Comparison of ENCODE assay signal across 21 cellular contexts in the genomic region with DNA sequence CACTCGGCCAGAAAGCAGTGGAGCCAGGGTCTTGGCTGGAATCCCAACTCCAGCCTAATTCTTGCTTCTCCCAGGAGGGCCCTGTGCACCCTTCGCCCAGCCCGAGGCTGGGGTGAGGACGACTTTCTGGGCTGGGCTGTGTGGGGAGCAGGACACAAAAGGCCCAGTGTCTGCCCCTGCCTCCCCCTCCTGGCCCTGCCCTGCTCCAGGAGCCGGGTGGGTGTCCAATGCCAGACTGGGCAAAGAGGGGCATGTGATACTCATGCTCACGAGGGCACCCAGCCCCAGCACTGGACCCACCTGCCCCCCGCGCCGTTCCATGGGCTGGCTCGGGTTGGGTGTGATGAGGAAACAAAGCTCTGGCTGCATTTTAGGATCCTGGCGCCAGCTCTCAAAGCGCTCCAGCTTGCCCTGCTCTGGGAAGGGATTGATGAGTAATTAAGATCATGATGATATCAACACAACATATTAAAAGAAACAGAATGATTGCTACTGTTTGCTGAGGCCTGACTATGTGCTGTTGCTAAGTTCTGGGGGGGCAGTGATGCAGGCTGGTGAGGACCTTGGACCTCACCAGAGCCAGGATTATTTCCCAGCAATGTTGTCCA. TPM values are rescaled to one million over a fixed set of nuclear protein-coding genes. Genes with fewer than 3 reads are reported as not detected.
A peak's percentile ranks its signal among the peaks of the same experiment; 100 is the strongest.
DNase-seq lines count a peak whose midpoint lies in the region; ATAC-seq and TF ChIP-seq lines count a peak whose summit lies in the region.
"Had no signal": no experiment of that assay in that cellular context is flagged by ENCODE, and none has a peak within 500 bp of the region (broad histone marks: within the 10 kb centered on the region; RNA-seq: fewer than 3 reads in every experiment).

No MANE protein-coding gene starts in this region.

- no peak overlapping the region for H2BK12ac ChIP-seq in neuronal stem cell (ENCODE audit: low read length)

- H2BK15ac ChIP-seq in neuronal stem cell (ENCODE audit: low read length) = peak overlapping the region; percentile 30

- no peak overlapping the region for H2AK5ac ChIP-seq in neuronal stem cell (ENCODE audit: low read depth, low read length)

- no CpG with 5 or more reads among the region's 12 CpGs for WGBS in neuronal stem cell (ENCODE audit: extremely low coverage in 2 of 2, insufficient read length in 2 of 2, insufficient replicate concordance in 1 of 2), 2 donors

- no peak overlapping the region for H4K8ac ChIP-seq in neuronal stem cell (ENCODE audit: low read depth, low read length)

- no peak overlapping the region for H3K14ac ChIP-seq in neuronal stem cell (ENCODE audit: low read length)

- H2BK120ac ChIP-seq in neuronal stem cell (ENCODE audit: low read depth, low read length) = no peak overlapping the region

- no peak for ATAC-seq in HG02938 (IDR thresholded peaks at IDR 0.05; ENCODE audit: unreplicated experiment)
- ATAC-seq in GM18861 (IDR thresholded peaks at IDR 0.05; ENCODE audit: unreplicated experiment) = no peak
- ATAC-seq: left lung had no signal

- H3K18ac ChIP-seq in neuronal stem cell (ENCODE audit: low read length) = peak overlapping the region; percentile 11

- H3K4me2 ChIP-seq in neuronal stem cell (ENCODE audit: insufficient read depth, low read length, poor library complexity, severe bottlenecking) = no peak overlapping the region

- no peaks in the 10 kb centered on the region for H3K36me3 ChIP-seq in neuronal stem cell (replicated peaks in 1 of 2; ENCODE audit: control insufficient read depth in 2 of 2, insufficient read depth in 2 of 2, low read length in 2 of 2)
- H3K36me3 ChIP-seq: BE2C, left lung, neural progenitor cell, Peyer's patch, tibial nerve had no signal

- H3K4me3 ChIP-seq in coronary artery (peak overlapping the region; percentile 15), neuronal stem cell (ENCODE audit: low read length in 2 of 2) (no peak overlapping the region)
- H3K4me3 ChIP-seq: left lung, neural progenitor cell, SK-N-MC, tibial nerve had no signal

- H3K4ac ChIP-seq in neuronal stem cell (ENCODE audit: low read length) = no peak overlapping the region

- H3K9ac ChIP-seq in neuronal stem cell (ENCODE audit: low read depth, low read length, poor library complexity) = no peak overlapping the region
- H3K9ac ChIP-seq: neural progenitor cell had no signal

- DNase-seq in NCI-H1092 treated with DMSO at 0.1 percent for 48 hours (lab: John Stamatoyannopoulos, UW) (peak; percentile 46), NCI-H1092 (lab: John Stamatoyannopoulos, UW) (no peak), COLO829 (ENCODE audit: low spot score) (peak; percentile 93), coronary artery (ENCODE audit: low spot score) (no peak), neuronal stem cell (ENCODE audit: low spot score) (no peak), NCI-H2227 (lab: John Stamatoyannopoulos, UW; ENCODE audit: unreplicated experiment) (no peak)
- DNase-seq: activated CD4-positive, alpha-beta T cell treated with anti-CD3 and anti-CD28 coated beads, Interleukin-2, amount 50 U/mL, for 1 hour; BE2C; GDM1; hippocampal formation; left lung; NCI-H1930; Peyer's patch; stimulated activated CD4-positive, alpha-beta T cell treated with anti-CD3 and anti-CD28 coated beads, Interleukin-4, amount 100 ng/mL, for 1 hour had no signal

- H3K27me3 ChIP-seq in neuronal stem cell (ENCODE audit: control insufficient read depth in 3 of 3, insufficient read depth in 3 of 3, low read depth in 1 of 3, low read length in 3 of 3) = peaks cover 0 to 89% (median 0%) of the 10 kb centered on the region in 3 experiments

- H3K23ac ChIP-seq in neuronal stem cell (ENCODE audit: low read depth, low read length, poor library complexity) = no peak overlapping the region

- TF ChIP-seq CTCF in coronary artery (IDR thresholded peaks at IDR 0.05) = no peak

- H4K91ac ChIP-seq in neuronal stem cell (ENCODE audit: low read depth, low read length, poor library complexity) = no peak overlapping the region

- H2AFZ ChIP-seq in neuronal stem cell (ENCODE audit: low read length) = no peak overlapping the region
- H2AFZ ChIP-seq: neural progenitor cell had no signal

- no peak overlapping the region for H2BK5ac ChIP-seq in neuronal stem cell (ENCODE audit: low read length)

- no peaks in the 10 kb centered on the region for H3K79me1 ChIP-seq in neuronal stem cell (ENCODE audit: low read depth, low read length)

- H3K27ac ChIP-seq in coronary artery (no peak overlapping the region), neuronal stem cell (replicated peaks; ENCODE audit: low read length) (no peak overlapping the region)
- H3K27ac ChIP-seq: epithelial cell of prostate, left lung, neural progenitor cell, Peyer's patch, SK-N-MC, tibial nerve had no signal

- no peaks in the 10 kb centered on the region for H3K9me3 ChIP-seq in neuronal stem cell (replicated peaks in 1 of 2; ENCODE audit: control insufficient read depth in 2 of 2, insufficient read depth in 1 of 2, low read depth in 1 of 2, low read length in 2 of 2)
- H3K9me3 ChIP-seq: BE2C, left lung, Peyer's patch, tibial nerve had no signal

- peaks cover 0 to 14% of the 10 kb centered on the region in 2 donors for H3K4me1 ChIP-seq in neuronal stem cell (ENCODE audit: control insufficient read depth in 2 of 2, insufficient read depth in 1 of 2, low read depth in 1 of 2, low read length in 2 of 2)
- H3K4me1 ChIP-seq: BE2C had no signal

RNA-seq across cellular contexts. Expression of a gene that starts 30.7 kb away (rescaled TPM):
- polyA plus RNA-seq in neuronal stem cell (2013, experiment 1 of 2) = 373 TPM
- polyA plus RNA-seq in neuronal stem cell (2013, experiment 2 of 2) = 381 TPM
- polyA plus RNA-seq: IgD-negative memory B cell had no signal

Comparison
In these comparisons a context has a peak if more than half of its experiments do, and no peak if none do; other contexts are left out.
1. DNase-seq: peak in NCI-H1092 treated with DMSO at 0.1 percent for 48 hours (single experiment) and COLO829 (single experiment); none in NCI-H1092 (single experiment), coronary artery (single experiment), neuronal stem cell (single experiment) and NCI-H2227 (single experiment).